In the genomic region with DNA sequence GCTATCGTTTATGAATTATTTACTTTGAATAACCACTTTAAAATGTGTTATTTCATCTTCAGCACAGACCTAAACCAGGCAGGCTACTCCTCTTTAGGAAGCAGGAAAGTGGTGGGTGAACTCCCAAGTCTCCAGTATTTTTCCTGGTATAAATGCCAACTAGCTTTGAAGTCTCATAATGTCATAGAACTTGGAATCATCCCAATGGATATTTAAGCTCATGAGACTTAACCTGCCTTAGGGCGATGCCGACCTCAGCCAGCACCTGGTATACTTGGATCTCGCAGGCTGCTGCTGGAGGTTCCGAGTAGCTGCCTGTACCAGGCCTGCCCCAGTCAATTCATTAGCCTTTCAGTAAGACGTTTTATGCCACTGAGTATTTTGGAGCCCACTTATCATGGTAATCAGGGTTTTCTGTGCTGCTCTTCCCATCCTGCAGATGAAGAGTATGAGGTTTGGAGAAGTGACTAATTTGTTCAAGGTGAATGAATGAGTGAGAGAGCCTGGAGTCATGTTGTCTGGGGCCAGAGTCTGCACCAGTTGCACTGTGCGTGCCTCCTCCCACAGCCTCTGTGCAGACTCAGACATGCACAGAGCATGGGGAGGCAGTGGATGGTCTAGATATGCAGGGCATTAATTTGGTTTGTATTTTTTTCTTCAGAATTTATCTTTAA, we compare ENCODE assay signal across 10 cellular contexts. TPM values are rescaled to one million over a fixed set of nuclear protein-coding genes. Genes with fewer than 3 reads are reported as not detected.
DNase-seq lines count a peak whose midpoint lies in the region; ATAC-seq and TF ChIP-seq lines count a peak whose summit lies in the region.
"Had no signal": no experiment of that assay in that cellular context is flagged by ENCODE, and none has a peak within 500 bp of the region (broad histone marks: within the 10 kb centered on the region; RNA-seq: fewer than 3 reads in every experiment).

No MANE protein-coding gene starts in this region.

- no peaks in the 10 kb centered on the region for H3K79me2 ChIP-seq in smooth muscle cell (ENCODE audit: low read depth)

- TF ChIP-seq CTCF in epithelial cell of esophagus (IDR thresholded peaks at IDR 0.05; ENCODE audit: insufficient read depth, low read depth, low read length, missing control alignments) (no peak), smooth muscle cell (IDR thresholded peaks at IDR 0.05; ENCODE audit: borderline replicate concordance, insufficient read depth, poor library complexity, severe bottlenecking) (no peak)

- DNase-seq in NCI-H2029 (lab: John Stamatoyannopoulos, UW): peak; percentile 54
- no peak for DNase-seq in NCI-H2029 treated with DMSO at 0.1 percent for 48 hours (lab: John Stamatoyannopoulos, UW)
- DNase-seq in epithelial cell of esophagus (ENCODE audit: low read depth): peak; percentile 63
- DNase-seq in smooth muscle cell (lab: John Stamatoyannopoulos, UW; ENCODE audit: unreplicated experiment): no peak
- DNase-seq in NCI-H82 treated with DMSO at 0.1 percent for 48 hours (lab: John Stamatoyannopoulos, UW; ENCODE audit: unreplicated experiment): no peak
- no peak for DNase-seq in COLO829 (ENCODE audit: low spot score)
- no peak for DNase-seq in effector memory CD4-positive, alpha-beta T cell
- DNase-seq: upper lobe of left lung had no signal

- peaks cover 12% of the 10 kb centered on the region for H3K4me1 ChIP-seq in smooth muscle cell (ENCODE audit: low read depth)
- no peaks in the 10 kb centered on the region for H3K4me1 ChIP-seq in effector memory CD4-positive, alpha-beta T cell (ENCODE audit: control insufficient read depth, insufficient read depth, low read length, poor library complexity, severe bottlenecking)

- no peaks in the 10 kb centered on the region for H3F3A ChIP-seq in smooth muscle cell (ENCODE audit: low read depth)

- WGBS in smooth muscle cell (ENCODE audit: low lambda C conversion rate): 91% methylated on average over 7 of the region's 7 CpGs

- no peaks in the 10 kb centered on the region for H3K9me3 ChIP-seq in smooth muscle cell (replicated peaks; ENCODE audit: low read depth)
- no peaks in the 10 kb centered on the region for H3K9me3 ChIP-seq in effector memory CD4-positive, alpha-beta T cell (ENCODE audit: control insufficient read depth, low read length)
- H3K9me3 ChIP-seq: upper lobe of left lung had no signal

- H3K27ac ChIP-seq in smooth muscle cell (ENCODE audit: low read depth): peak overlapping the region; percentile 61
- H3K27ac ChIP-seq in effector memory CD4-positive, alpha-beta T cell (ENCODE audit: insufficient read depth, low read length, poor library complexity, severe bottlenecking): no peak overlapping the region
- H3K27ac ChIP-seq: cardiac muscle cell, upper lobe of left lung had no signal

- H3K27me3 ChIP-seq in smooth muscle cell (ENCODE audit: low read depth): no peaks in the 10 kb centered on the region
- no peaks in the 10 kb centered on the region for H3K27me3 ChIP-seq in effector memory CD4-positive, alpha-beta T cell (replicated peaks; ENCODE audit: control insufficient read depth, insufficient read depth, low read length, poor library complexity, severe bottlenecking)
- H3K27me3 ChIP-seq: cardiac muscle cell, upper lobe of left lung had no signal

- H3K36me3 ChIP-seq in smooth muscle cell (ENCODE audit: low read depth): no peaks in the 10 kb centered on the region
- H3K36me3 ChIP-seq in effector memory CD4-positive, alpha-beta T cell (ENCODE audit: control insufficient read depth, insufficient read depth, low read length): no peaks in the 10 kb centered on the region
- H3K36me3 ChIP-seq: cardiac muscle cell, upper lobe of left lung had no signal

- peak; percentile 30 for ATAC-seq in HG03565 (IDR thresholded peaks at IDR 0.05; ENCODE audit: unreplicated experiment)

- no peak overlapping the region for H3K9ac ChIP-seq in smooth muscle cell (ENCODE audit: low read depth)

- no peak overlapping the region for H3K4me2 ChIP-seq in smooth muscle cell

- H3K4me3 ChIP-seq in epithelial cell of esophagus (ENCODE audit: low read length): no peak overlapping the region
- no peak overlapping the region for H3K4me3 ChIP-seq in smooth muscle cell
- H3K4me3 ChIP-seq in effector memory CD4-positive, alpha-beta T cell (ENCODE audit: insufficient read depth, low read depth, low read length, poor library complexity, severe bottlenecking): no peak overlapping the region
- H3K4me3 ChIP-seq: cardiac muscle cell, upper lobe of left lung had no signal

- no peak overlapping the region for H2AFZ ChIP-seq in smooth muscle cell (ENCODE audit: low read depth)

- no peaks in the 10 kb centered on the region for H4K20me1 ChIP-seq in smooth muscle cell (ENCODE audit: low read depth)

RNA-seq across cellular contexts. Expression of a gene that starts 34.9 kb away (rescaled TPM):
- 7.9 and 12.2 TPM in 2 replicates for total RNA-seq in smooth muscle cell
- 5.5 and 6.5 TPM in 2 replicates for polyA plus RNA-seq in smooth muscle cell

Comparison
In these comparisons a context has a peak if more than half of its experiments do, and no peak if none do; other contexts are left out.
1. DNase-seq: peak in NCI-H2029 (single experiment) and epithelial cell of esophagus (single experiment); none in NCI-H2029 treated with DMSO at 0.1 percent for 48 hours (single experiment), smooth muscle cell (single experiment), NCI-H82 treated with DMSO at 0.1 percent for 48 hours (single experiment), COLO829 (single experiment) and effector memory CD4-positive, alpha-beta T cell (0 of 3).